ENCODE assay signal across 9 cellular contexts in the genomic region with DNA sequence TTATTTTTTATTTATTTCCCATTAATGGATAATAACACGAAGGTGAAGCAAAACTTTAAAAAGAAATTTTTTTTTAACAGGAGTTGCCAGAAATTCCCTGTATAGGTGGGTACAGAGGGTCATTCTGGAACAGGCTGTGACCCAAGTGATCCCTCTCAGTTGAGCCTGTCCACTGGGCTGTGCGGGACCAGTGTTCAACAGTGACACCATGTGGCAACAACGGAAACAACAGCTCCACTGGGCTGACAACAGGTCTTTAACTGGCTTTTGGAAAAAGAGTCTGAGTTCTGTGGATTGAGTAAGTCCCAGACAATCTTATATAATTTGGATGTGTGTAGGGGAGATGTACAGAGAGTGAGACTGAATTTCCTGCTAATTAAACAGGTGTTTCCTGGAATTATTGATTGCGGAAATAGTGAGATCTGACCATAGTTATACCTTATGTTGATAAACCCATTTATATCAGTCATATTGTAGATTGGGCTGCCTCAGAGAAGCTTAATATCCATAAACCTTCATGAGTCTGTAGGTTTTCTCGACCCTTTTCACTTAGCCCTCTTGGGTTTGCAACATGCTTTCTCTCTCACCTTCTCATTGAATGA. TPM values are rescaled to one million over a fixed set of nuclear protein-coding genes. Genes with fewer than 3 reads are reported as not detected.
DNase-seq lines count a peak whose midpoint lies in the region; ATAC-seq, FAIRE-seq and TF ChIP-seq lines count a peak whose summit lies in the region.
"Had no signal": no experiment of that assay in that cellular context is flagged by ENCODE, and none has a peak within 500 bp of the region (broad histone marks: within the 10 kb centered on the region; RNA-seq: fewer than 3 reads in every experiment).

No MANE protein-coding gene starts in this region.

- POLR2A ChIA-PET in CD8-positive, alpha-beta T cell (lab: Charles Lee), result no interaction called here
- POLR2A ChIA-PET in T-cell (lab: Charles Lee), result no interaction called here

- H3K27me3 Mint-ChIP-seq in CD8-positive, alpha-beta T cell (ENCODE audit: low read depth), result peaks cover 15% of the 10 kb centered on the region
- H3K27me3 Mint-ChIP-seq in T-cell, result peaks cover 10 to 11% of the 10 kb centered on the region in 2 donors

- H3K27ac ChIP-seq in CD8-positive, alpha-beta T cell (ENCODE audit: low read depth, low read length), result no peak overlapping the region
- no peak overlapping the region for H3K27ac ChIP-seq in SU-DHL-6 (ENCODE audit: low read depth, low read length)

- H3K36me3 ChIP-seq in CD8-positive, alpha-beta T cell (ENCODE audit: insufficient read depth, low read length), result no peaks in the 10 kb centered on the region
- H3K36me3 ChIP-seq in SU-DHL-6 (ENCODE audit: low read length), result no peaks in the 10 kb centered on the region

- H3K9me2 ChIP-seq in SU-DHL-6 (replicated peaks; ENCODE audit: insufficient read depth, low read length), result no peaks in the 10 kb centered on the region

- H2AFZ ChIP-seq in SU-DHL-6 (ENCODE audit: low read depth, low read length, severe bottlenecking), result no peak overlapping the region

- H3K4me3 ChIP-seq in CD8-positive, alpha-beta T cell (ENCODE audit: low read depth, low read length), result no peak overlapping the region
- no peak overlapping the region for H3K4me3 ChIP-seq in SU-DHL-6 (ENCODE audit: insufficient read depth, low read length, poor library complexity, severe bottlenecking)

- ATAC-seq in CD8-positive, alpha-beta T cell, result no peak
- no peak for ATAC-seq in T-cell (replicated peaks in 1 of 4)
- no peak for ATAC-seq in HG02840 (IDR thresholded peaks at IDR 0.05; ENCODE audit: low FRiP score, unreplicated experiment)

- CTCF ChIA-PET in CD8-positive, alpha-beta T cell (lab: Charles Lee), result no interaction called here
- CTCF ChIA-PET in T-cell (lab: Charles Lee), result no interaction called here

- H4K20me1 ChIP-seq in SU-DHL-6 (ENCODE audit: low read depth, low read length), result no peaks in the 10 kb centered on the region

- no peaks in the 10 kb centered on the region for H3K4me1 Mint-ChIP-seq in CD8-positive, alpha-beta T cell (ENCODE audit: low read depth)
- no peaks in the 10 kb centered on the region for H3K4me1 Mint-ChIP-seq in T-cell
- H3K4me1 Mint-ChIP-seq: memory B cell had no signal

- no peak overlapping the region for H3K9ac ChIP-seq in SU-DHL-6 (ENCODE audit: low read length)

- no peaks in the 10 kb centered on the region for H3K79me2 ChIP-seq in SU-DHL-6 (ENCODE audit: insufficient read depth, low read length)

- intact Hi-C loops in CD8-positive, alpha-beta T cell (cut with DNase I, micrococcal nuclease), result no loop called here

- no peak for TF ChIP-seq POLR2A in GM12891 (IDR thresholded peaks at IDR 0.05; ENCODE audit: low read depth, low read length)

- peak; percentile 9 for TF ChIP-seq CTCF in CD8-positive, alpha-beta T cell (IDR thresholded peaks at IDR 0.05)
- TF ChIP-seq CTCF in SU-DHL-6 (IDR thresholded peaks at IDR 0.05; ENCODE audit: insufficient read depth, low read length, poor library complexity, severe bottlenecking), result peak; percentile 58

- H3K9me3 Mint-ChIP-seq in CD8-positive, alpha-beta T cell, result peaks cover 18% of the 10 kb centered on the region
- H3K9me3 Mint-ChIP-seq in T-cell, result peaks cover 6 to 23% (median 17%) of the 10 kb centered on the region in 3 donors

- H3K27ac Mint-ChIP-seq in CD8-positive, alpha-beta T cell, result no peak overlapping the region
- no peak overlapping the region for H3K27ac Mint-ChIP-seq in T-cell
- H3K27ac Mint-ChIP-seq: memory B cell had no signal

- H3F3A ChIP-seq in SU-DHL-6 (ENCODE audit: insufficient read depth), result no peaks in the 10 kb centered on the region

- H3K36me3 Mint-ChIP-seq in CD8-positive, alpha-beta T cell, result no peaks in the 10 kb centered on the region
- H3K36me3 Mint-ChIP-seq in T-cell, result peaks cover 4% of the 10 kb centered on the region

- no peak for DNase-seq in CD8-positive, alpha-beta T cell
- no peak for DNase-seq in GM12891 (ENCODE audit: insufficient read length, low spot score)
- DNase-seq in iPS-NIHi7 (ENCODE audit: extremely low spot score), result peak; percentile 51
- no peak for DNase-seq in T-cell
- DNase-seq in AG20443 (ENCODE audit: low spot score), result no peak
- DNase-seq: anterior cingulate cortex had no signal

- peak; percentile 33 for FAIRE-seq in GM12891 (lab: Jason Lieb, UNC)

- H3K9me3 ChIP-seq in CD8-positive, alpha-beta T cell (ENCODE audit: low read length), result peaks cover 4% of the 10 kb centered on the region
- H3K9me3 ChIP-seq in SU-DHL-6 (ENCODE audit: insufficient read depth, low read length), result peaks cover 20% of the 10 kb centered on the region; the same call in 1 of the 2 replicates

- no peaks in the 10 kb centered on the region for H3K4me1 ChIP-seq in CD8-positive, alpha-beta T cell (ENCODE audit: insufficient read depth, low read length)

- no peak overlapping the region for H3K4me2 ChIP-seq in SU-DHL-6 (ENCODE audit: low read depth, low read length, poor library complexity, severe bottlenecking)

- H3K27me3 ChIP-seq in CD8-positive, alpha-beta T cell (ENCODE audit: insufficient read depth, low read length), result no peaks in the 10 kb centered on the region
- H3K27me3 ChIP-seq in SU-DHL-6 (ENCODE audit: low read length), result no peaks in the 10 kb centered on the region

- H3K4me3 Mint-ChIP-seq in CD8-positive, alpha-beta T cell, result no peak overlapping the region
- H3K4me3 Mint-ChIP-seq in T-cell, result no peak overlapping the region
- H3K4me3 Mint-ChIP-seq: memory B cell had no signal

TF ChIP-seq in GM12891, 5 proteins besides CTCF, POLR2A, EP300 and RAD21:
- no peak for TF ChIP-seq TAF1 (IDR thresholded peaks at IDR 0.05; ENCODE audit: low read depth, low read length)
- no peak for TF ChIP-seq SPI1 (IDR thresholded peaks at IDR 0.05; ENCODE audit: low read depth, low read length)
- TF ChIP-seq POLR2AphosphoS5 (IDR thresholded peaks at IDR 0.05; ENCODE audit: low read depth, low read length), result no peak
- TF ChIP-seq POU2F2 (IDR thresholded peaks at IDR 0.05; ENCODE audit: low read depth, low read length), result no peak

RNA-seq across cellular contexts. Expression of gene KIAA1755, which starts 17.6 kb away (rescaled TPM):
- total RNA-seq in CD8-positive, alpha-beta T cell, result not detected
- not detected for polyA plus RNA-seq in GM12891 (2012; ENCODE audit: low read depth, missing spikeins)
- not detected for total RNA-seq in T-cell
